2 cellular contexts compared by ENCODE assay signal in the genomic region with DNA sequence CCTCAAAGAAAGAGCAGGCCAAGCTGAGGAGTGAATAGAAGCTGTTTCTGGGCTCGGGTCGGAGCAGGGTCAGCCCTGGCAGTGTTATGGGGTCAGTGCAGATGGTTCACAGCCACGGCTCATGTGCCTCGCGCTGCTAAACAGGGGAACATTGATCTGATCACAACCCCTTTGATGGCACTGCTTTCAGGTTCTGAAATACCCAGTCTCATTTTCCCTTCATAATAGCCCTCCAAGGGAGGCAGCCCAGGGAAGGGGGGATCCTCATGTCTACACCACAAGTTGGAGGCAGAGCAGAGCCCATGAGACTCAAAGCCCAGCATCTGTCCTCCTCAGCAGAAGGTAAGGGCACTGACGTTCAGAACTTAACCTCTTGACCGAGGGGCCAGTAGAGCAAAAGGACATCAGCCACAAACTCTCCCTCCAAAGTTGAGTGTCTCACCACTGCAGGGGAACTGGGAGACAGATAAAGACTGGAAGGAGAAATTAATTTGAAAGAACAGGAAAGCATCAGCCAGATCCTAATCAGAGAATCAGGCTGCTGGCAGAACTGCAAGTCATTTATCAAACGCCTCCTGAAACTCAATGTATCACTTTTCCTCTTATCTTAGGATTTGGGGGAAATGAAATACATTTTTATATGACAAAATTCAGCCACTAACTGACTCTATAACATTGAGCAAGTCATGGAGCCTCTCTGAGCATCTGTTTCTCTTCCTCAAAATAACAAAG.
TF ChIP-seq lines count a peak whose summit lies in the region.

No MANE protein-coding gene starts in this region.

TF ChIP-seq in SK-N-SH, 30 proteins besides CTCF, POLR2A, EP300 and RAD21 (continues in another document):
- TF ChIP-seq RXRA (IDR thresholded peaks at IDR 0.05; ENCODE audit: borderline replicate concordance, low read depth) = no peak
- no peak for TF ChIP-seq SMC3 (IDR thresholded peaks at IDR 0.05; ENCODE audit: low read depth, low read length)
- no peak for TF ChIP-seq TAF1 (IDR thresholded peaks at IDR 0.05; ENCODE audit: borderline replicate concordance, low read depth, low read length)
- no peak for TF ChIP-seq FOXM1 (IDR thresholded peaks at IDR 0.05; ENCODE audit: low read depth)
- TF ChIP-seq ELF1 (IDR thresholded peaks at IDR 0.05) = no peak
- TF ChIP-seq NRF1 (IDR thresholded peaks at IDR 0.05; ENCODE audit: low read depth, low read length) = no peak
- TF ChIP-seq TEAD4 (IDR thresholded peaks at IDR 0.05; ENCODE audit: borderline replicate concordance, insufficient read depth) = no peak
- TF ChIP-seq NFIC (IDR thresholded peaks at IDR 0.05; ENCODE audit: borderline replicate concordance) = no peak
- TF ChIP-seq, protein P1, sequence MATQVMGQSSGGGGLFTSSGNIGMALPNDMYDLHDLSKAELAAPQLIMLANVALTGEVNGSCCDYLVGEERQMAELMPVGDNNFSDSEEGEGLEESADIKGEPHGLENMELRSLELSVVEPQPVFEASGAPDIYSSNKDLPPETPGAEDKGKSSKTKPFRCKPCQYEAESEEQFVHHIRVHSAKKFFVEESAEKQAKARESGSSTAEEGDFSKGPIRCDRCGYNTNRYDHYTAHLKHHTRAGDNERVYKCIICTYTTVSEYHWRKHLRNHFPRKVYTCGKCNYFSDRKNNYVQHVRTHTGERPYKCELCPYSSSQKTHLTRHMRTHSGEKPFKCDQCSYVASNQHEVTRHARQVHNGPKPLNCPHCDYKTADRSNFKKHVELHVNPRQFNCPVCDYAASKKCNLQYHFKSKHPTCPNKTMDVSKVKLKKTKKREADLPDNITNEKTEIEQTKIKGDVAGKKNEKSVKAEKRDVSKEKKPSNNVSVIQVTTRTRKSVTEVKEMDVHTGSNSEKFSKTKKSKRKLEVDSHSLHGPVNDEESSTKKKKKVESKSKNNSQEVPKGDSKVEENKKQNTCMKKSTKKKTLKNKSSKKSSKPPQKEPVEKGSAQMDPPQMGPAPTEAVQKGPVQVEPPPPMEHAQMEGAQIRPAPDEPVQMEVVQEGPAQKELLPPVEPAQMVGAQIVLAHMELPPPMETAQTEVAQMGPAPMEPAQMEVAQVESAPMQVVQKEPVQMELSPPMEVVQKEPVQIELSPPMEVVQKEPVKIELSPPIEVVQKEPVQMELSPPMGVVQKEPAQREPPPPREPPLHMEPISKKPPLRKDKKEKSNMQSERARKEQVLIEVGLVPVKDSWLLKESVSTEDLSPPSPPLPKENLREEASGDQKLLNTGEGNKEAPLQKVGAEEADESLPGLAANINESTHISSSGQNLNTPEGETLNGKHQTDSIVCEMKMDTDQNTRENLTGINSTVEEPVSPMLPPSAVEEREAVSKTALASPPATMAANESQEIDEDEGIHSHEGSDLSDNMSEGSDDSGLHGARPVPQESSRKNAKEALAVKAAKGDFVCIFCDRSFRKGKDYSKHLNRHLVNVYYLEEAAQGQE (IDR thresholded peaks at IDR 0.05; ENCODE audit: low read depth, low read length) = no peak
- no peak for TF ChIP-seq JUND (IDR thresholded peaks at IDR 0.05)
- no peak for TF ChIP-seq FOSL2 (IDR thresholded peaks at IDR 0.05; ENCODE audit: borderline replicate concordance, low read depth)
- TF ChIP-seq MEF2A (IDR thresholded peaks at IDR 0.05; ENCODE audit: borderline replicate concordance, low read depth) = no peak
- TF ChIP-seq, protein P2, sequence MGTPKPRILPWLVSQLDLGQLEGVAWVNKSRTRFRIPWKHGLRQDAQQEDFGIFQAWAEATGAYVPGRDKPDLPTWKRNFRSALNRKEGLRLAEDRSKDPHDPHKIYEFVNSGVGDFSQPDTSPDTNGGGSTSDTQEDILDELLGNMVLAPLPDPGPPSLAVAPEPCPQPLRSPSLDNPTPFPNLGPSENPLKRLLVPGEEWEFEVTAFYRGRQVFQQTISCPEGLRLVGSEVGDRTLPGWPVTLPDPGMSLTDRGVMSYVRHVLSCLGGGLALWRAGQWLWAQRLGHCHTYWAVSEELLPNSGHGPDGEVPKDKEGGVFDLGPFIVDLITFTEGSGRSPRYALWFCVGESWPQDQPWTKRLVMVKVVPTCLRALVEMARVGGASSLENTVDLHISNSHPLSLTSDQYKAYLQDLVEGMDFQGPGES (IDR thresholded peaks at IDR 0.05; ENCODE audit: low read depth, low read length) = no peak
- TF ChIP-seq GATA2 (CRISPR knock-in tag; IDR thresholded peaks at IDR 0.05) = peak; percentile 44
- TF ChIP-seq TCF12 (IDR thresholded peaks at IDR 0.05) = 0 out of 2 replicates have a peak, but pooled peaks have one; percentile 6
- no peak for TF ChIP-seq GABPA (IDR thresholded peaks at IDR 0.05; ENCODE audit: low read depth)
- no peak for TF ChIP-seq RCOR1 (IDR thresholded peaks at IDR 0.05; ENCODE audit: low read length)
- TF ChIP-seq RFX5 (IDR thresholded peaks at IDR 0.05; ENCODE audit: low read length) = no peak
- TF ChIP-seq, protein P3, sequence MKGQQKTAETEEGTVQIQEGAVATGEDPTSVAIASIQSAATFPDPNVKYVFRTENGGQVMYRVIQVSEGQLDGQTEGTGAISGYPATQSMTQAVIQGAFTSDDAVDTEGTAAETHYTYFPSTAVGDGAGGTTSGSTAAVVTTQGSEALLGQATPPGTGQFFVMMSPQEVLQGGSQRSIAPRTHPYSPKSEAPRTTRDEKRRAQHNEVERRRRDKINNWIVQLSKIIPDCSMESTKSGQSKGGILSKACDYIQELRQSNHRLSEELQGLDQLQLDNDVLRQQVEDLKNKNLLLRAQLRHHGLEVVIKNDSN (IDR thresholded peaks at IDR 0.05; ENCODE audit: borderline replicate concordance, low read depth) = no peak
- TF ChIP-seq, protein P4, sequence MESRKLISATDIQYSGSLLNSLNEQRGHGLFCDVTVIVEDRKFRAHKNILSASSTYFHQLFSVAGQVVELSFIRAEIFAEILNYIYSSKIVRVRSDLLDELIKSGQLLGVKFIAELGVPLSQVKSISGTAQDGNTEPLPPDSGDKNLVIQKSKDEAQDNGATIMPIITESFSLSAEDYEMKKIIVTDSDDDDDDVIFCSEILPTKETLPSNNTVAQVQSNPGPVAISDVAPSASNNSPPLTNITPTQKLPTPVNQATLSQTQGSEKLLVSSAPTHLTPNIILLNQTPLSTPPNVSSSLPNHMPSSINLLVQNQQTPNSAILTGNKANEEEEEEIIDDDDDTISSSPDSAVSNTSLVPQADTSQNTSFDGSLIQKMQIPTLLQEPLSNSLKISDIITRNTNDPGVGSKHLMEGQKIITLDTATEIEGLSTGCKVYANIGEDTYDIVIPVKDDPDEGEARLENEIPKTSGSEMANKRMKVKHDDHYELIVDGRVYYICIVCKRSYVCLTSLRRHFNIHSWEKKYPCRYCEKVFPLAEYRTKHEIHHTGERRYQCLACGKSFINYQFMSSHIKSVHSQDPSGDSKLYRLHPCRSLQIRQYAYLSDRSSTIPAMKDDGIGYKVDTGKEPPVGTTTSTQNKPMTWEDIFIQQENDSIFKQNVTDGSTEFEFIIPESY (IDR thresholded peaks at IDR 0.05; ENCODE audit: borderline replicate concordance, low read depth) = no peak
- TF ChIP-seq MXI1 (IDR thresholded peaks at IDR 0.05; ENCODE audit: low read depth, low read length) = no peak
- TF ChIP-seq, protein P5, sequence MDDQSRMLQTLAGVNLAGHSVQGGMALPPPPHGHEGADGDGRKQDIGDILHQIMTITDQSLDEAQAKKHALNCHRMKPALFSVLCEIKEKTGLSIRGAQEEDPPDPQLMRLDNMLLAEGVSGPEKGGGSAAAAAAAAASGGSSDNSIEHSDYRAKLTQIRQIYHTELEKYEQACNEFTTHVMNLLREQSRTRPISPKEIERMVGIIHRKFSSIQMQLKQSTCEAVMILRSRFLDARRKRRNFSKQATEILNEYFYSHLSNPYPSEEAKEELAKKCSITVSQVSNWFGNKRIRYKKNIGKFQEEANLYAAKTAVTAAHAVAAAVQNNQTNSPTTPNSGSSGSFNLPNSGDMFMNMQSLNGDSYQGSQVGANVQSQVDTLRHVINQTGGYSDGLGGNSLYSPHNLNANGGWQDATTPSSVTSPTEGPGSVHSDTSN (IDR thresholded peaks at IDR 0.05) = 0 out of 2 replicates have a peak, but pooled peaks have one; percentile 13
- TF ChIP-seq POLR2AphosphoS5 (IDR thresholded peaks at IDR 0.05; ENCODE audit: low read depth, low read length) = no peak

TF ChIP-seq in H1, 55 proteins besides CTCF, POLR2A, EP300 and RAD21:
- TF ChIP-seq, protein P6, sequence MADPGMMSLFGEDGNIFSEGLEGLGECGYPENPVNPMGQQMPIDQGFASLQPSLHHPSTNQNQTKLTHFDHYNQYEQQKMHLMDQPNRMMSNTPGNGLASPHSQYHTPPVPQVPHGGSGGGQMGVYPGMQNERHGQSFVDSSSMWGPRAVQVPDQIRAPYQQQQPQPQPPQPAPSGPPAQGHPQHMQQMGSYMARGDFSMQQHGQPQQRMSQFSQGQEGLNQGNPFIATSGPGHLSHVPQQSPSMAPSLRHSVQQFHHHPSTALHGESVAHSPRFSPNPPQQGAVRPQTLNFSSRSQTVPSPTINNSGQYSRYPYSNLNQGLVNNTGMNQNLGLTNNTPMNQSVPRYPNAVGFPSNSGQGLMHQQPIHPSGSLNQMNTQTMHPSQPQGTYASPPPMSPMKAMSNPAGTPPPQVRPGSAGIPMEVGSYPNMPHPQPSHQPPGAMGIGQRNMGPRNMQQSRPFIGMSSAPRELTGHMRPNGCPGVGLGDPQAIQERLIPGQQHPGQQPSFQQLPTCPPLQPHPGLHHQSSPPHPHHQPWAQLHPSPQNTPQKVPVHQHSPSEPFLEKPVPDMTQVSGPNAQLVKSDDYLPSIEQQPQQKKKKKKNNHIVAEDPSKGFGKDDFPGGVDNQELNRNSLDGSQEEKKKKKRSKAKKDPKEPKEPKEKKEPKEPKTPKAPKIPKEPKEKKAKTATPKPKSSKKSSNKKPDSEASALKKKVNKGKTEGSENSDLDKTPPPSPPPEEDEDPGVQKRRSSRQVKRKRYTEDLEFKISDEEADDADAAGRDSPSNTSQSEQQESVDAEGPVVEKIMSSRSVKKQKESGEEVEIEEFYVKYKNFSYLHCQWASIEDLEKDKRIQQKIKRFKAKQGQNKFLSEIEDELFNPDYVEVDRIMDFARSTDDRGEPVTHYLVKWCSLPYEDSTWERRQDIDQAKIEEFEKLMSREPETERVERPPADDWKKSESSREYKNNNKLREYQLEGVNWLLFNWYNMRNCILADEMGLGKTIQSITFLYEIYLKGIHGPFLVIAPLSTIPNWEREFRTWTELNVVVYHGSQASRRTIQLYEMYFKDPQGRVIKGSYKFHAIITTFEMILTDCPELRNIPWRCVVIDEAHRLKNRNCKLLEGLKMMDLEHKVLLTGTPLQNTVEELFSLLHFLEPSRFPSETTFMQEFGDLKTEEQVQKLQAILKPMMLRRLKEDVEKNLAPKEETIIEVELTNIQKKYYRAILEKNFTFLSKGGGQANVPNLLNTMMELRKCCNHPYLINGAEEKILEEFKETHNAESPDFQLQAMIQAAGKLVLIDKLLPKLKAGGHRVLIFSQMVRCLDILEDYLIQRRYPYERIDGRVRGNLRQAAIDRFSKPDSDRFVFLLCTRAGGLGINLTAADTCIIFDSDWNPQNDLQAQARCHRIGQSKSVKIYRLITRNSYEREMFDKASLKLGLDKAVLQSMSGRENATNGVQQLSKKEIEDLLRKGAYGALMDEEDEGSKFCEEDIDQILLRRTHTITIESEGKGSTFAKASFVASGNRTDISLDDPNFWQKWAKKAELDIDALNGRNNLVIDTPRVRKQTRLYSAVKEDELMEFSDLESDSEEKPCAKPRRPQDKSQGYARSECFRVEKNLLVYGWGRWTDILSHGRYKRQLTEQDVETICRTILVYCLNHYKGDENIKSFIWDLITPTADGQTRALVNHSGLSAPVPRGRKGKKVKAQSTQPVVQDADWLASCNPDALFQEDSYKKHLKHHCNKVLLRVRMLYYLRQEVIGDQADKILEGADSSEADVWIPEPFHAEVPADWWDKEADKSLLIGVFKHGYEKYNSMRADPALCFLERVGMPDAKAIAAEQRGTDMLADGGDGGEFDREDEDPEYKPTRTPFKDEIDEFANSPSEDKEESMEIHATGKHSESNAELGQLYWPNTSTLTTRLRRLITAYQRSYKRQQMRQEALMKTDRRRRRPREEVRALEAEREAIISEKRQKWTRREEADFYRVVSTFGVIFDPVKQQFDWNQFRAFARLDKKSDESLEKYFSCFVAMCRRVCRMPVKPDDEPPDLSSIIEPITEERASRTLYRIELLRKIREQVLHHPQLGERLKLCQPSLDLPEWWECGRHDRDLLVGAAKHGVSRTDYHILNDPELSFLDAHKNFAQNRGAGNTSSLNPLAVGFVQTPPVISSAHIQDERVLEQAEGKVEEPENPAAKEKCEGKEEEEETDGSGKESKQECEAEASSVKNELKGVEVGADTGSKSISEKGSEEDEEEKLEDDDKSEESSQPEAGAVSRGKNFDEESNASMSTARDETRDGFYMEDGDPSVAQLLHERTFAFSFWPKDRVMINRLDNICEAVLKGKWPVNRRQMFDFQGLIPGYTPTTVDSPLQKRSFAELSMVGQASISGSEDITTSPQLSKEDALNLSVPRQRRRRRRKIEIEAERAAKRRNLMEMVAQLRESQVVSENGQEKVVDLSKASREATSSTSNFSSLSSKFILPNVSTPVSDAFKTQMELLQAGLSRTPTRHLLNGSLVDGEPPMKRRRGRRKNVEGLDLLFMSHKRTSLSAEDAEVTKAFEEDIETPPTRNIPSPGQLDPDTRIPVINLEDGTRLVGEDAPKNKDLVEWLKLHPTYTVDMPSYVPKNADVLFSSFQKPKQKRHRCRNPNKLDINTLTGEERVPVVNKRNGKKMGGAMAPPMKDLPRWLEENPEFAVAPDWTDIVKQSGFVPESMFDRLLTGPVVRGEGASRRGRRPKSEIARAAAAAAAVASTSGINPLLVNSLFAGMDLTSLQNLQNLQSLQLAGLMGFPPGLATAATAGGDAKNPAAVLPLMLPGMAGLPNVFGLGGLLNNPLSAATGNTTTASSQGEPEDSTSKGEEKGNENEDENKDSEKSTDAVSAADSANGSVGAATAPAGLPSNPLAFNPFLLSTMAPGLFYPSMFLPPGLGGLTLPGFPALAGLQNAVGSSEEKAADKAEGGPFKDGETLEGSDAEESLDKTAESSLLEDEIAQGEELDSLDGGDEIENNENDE (IDR thresholded peaks at IDR 0.05; ENCODE audit: insufficient replicate concordance, low read length) = no peak
- TF ChIP-seq YY1 (IDR thresholded peaks at IDR 0.05; ENCODE audit: low read depth, low read length) = no peak
- no peak for TF ChIP-seq TAF7 (optimal IDR thresholded peaks at IDR 0.05; ENCODE audit: borderline replicate concordance, low read depth, low read length)
- TF ChIP-seq, protein P7, sequence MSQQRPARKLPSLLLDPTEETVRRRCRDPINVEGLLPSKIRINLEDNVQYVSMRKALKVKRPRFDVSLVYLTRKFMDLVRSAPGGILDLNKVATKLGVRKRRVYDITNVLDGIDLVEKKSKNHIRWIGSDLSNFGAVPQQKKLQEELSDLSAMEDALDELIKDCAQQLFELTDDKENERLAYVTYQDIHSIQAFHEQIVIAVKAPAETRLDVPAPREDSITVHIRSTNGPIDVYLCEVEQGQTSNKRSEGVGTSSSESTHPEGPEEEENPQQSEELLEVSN (IDR thresholded peaks at IDR 0.05) = no peak
- TF ChIP-seq GABPA (IDR thresholded peaks at IDR 0.05; ENCODE audit: borderline replicate concordance, insufficient read depth, low read length) = no peak
- no peak for TF ChIP-seq SIN3A (conservative IDR thresholded peaks at IDR 0.05 in 1 of 2, IDR thresholded peaks at IDR 0.05 in 1 of 2; ENCODE audit: low read depth in 1 of 2, low read length in 2 of 2)
- TF ChIP-seq TCF12 (IDR thresholded peaks at IDR 0.05; ENCODE audit: low read depth, low read length) = no peak
- TF ChIP-seq, protein P8, sequence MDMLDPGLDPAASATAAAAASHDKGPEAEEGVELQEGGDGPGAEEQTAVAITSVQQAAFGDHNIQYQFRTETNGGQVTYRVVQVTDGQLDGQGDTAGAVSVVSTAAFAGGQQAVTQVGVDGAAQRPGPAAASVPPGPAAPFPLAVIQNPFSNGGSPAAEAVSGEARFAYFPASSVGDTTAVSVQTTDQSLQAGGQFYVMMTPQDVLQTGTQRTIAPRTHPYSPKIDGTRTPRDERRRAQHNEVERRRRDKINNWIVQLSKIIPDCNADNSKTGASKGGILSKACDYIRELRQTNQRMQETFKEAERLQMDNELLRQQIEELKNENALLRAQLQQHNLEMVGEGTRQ (IDR thresholded peaks at IDR 0.05; ENCODE audit: low read length) = no peak
- no peak for TF ChIP-seq RXRA (IDR thresholded peaks at IDR 0.05; ENCODE audit: insufficient read depth, low read depth, low read length)
